16 cellular contexts compared by ENCODE assay signal in the genomic region with DNA sequence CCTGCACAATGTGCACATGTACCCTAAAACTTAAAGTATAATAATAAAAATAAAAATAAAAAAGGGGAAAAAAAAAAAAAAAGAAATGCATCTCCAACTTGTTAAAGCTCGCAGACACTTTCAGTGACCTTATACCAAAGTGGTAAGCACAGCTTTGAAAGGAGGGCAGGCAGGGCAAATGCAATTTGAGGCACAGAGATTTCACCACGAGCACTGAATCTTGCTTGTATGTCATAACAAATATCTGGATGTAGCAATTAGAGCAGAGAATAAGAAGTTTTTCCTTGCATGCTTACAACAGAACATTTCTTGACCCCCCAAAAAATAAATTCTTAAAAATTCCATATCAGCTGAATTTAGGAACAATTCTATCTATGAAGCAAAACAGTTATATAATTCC.
DNase-seq lines count a peak whose midpoint lies in the region; ATAC-seq and TF ChIP-seq lines count a peak whose summit lies in the region.
"Had no signal": no experiment of that assay in that cellular context is flagged by ENCODE, and none has a peak within 500 bp of the region (broad histone marks: within the 10 kb centered on the region; RNA-seq: fewer than 3 reads in every experiment).

No MANE protein-coding gene starts in this region.

- no peak for TF ChIP-seq EP300 in upper lobe of left lung (IDR thresholded peaks at IDR 0.05)

- no peak overlapping the region for H2AFZ ChIP-seq in GM23248

- DNase-seq in GM23248 (peak; percentile 40), adipocyte (ENCODE audit: low read depth) (peak; percentile 39), fibroblast of gingiva (ENCODE audit: low read depth) (peak; percentile 26), osteocyte (ENCODE audit: extremely low spot score, unreplicated experiment) (no peak), GM10266 (ENCODE audit: extremely low spot score) (no peak), upper lobe of left lung (no peak)
- DNase-seq: CD8-positive, alpha-beta T cell; COR-L47; DMS153; DMS79 treated with DMSO at 0.1 percent for 48 hours; EL; HCEC 1CT had no signal

- ATAC-seq in HG03460 (IDR thresholded peaks at IDR 0.05; ENCODE audit: unreplicated experiment) (no peak), GM21423 (IDR thresholded peaks at IDR 0.05; ENCODE audit: unreplicated experiment) (no peak), upper lobe of left lung (ENCODE audit: low FRiP score in 2 of 2) (no peak)
- ATAC-seq: CD8-positive, alpha-beta T cell had no signal

- H3F3A ChIP-seq in GM23248 (ENCODE audit: insufficient read depth), result peaks cover 92% of the 10 kb centered on the region

- no peak for TF ChIP-seq POLR2A in upper lobe of left lung (IDR thresholded peaks at IDR 0.05)

- H3K36me3 ChIP-seq in GM23248 (ENCODE audit: low read depth) (peaks cover 46% of the 10 kb centered on the region), adipocyte (ENCODE audit: control insufficient read depth, insufficient read depth, low read length, severe bottlenecking) (peaks cover 36% of the 10 kb centered on the region), upper lobe of left lung (no peaks in the 10 kb centered on the region)

- H3K27me3 Mint-ChIP-seq in osteocyte (ENCODE audit: unreplicated experiment), result no peaks in the 10 kb centered on the region

- H3K4me1 ChIP-seq in GM23248 (ENCODE audit: insufficient read depth) (peaks cover 66% of the 10 kb centered on the region), adipocyte (ENCODE audit: control insufficient read depth, insufficient read depth, low read length) (peaks cover 66% of the 10 kb centered on the region), upper lobe of left lung (peaks cover 0 to 11% (median 0%) of the 10 kb centered on the region in 4 donors)

- no peaks in the 10 kb centered on the region for H3K9me3 Mint-ChIP-seq in osteocyte (ENCODE audit: unreplicated experiment)
- H3K9me3 Mint-ChIP-seq: CD8-positive, alpha-beta T cell had no signal

- H3K27ac ChIP-seq in GM23248 (peak overlapping the region; percentile 92), upper lobe of left lung (no peak overlapping the region)
- H3K27ac ChIP-seq: HL-60 had no signal

- H3K27me3 ChIP-seq in GM23248 (replicated peaks; ENCODE audit: insufficient read depth), result no peaks in the 10 kb centered on the region
- H3K27me3 ChIP-seq in adipocyte (replicated peaks; ENCODE audit: control insufficient read depth, insufficient read depth, low read length), result no peaks in the 10 kb centered on the region
- H3K27me3 ChIP-seq in upper lobe of left lung, result no peaks in the 10 kb centered on the region

- no peaks in the 10 kb centered on the region for H3K9me3 ChIP-seq in GM23248 (ENCODE audit: low read depth)
- H3K9me3 ChIP-seq in adipocyte (ENCODE audit: control insufficient read depth, low read length), result no peaks in the 10 kb centered on the region
- H3K9me3 ChIP-seq in upper lobe of left lung, result no peaks in the 10 kb centered on the region

- no peaks in the 10 kb centered on the region for H4K20me1 ChIP-seq in GM23248 (ENCODE audit: insufficient read depth)

- peaks cover 32% of the 10 kb centered on the region for H3K36me3 Mint-ChIP-seq in osteocyte (ENCODE audit: unreplicated experiment)
- H3K36me3 Mint-ChIP-seq: CD14-positive monocyte; CD8-positive, alpha-beta T cell had no signal

- in situ Hi-C loops in GM23248 (cut with MboI), result no loop called here

- H3K9me2 ChIP-seq in GM23248 (ENCODE audit: insufficient read depth), result no peaks in the 10 kb centered on the region

- peaks cover 97% of the 10 kb centered on the region for H3K79me2 ChIP-seq in GM23248 (ENCODE audit: insufficient read depth)

- peak overlapping the region; percentile 83 for H3K4me2 ChIP-seq in GM23248 (ENCODE audit: unreplicated experiment)

- H3K4me3 Mint-ChIP-seq in osteocyte (ENCODE audit: unreplicated experiment), result no peak overlapping the region
- H3K4me3 Mint-ChIP-seq: CD14-positive monocyte; CD8-positive, alpha-beta T cell had no signal

- H3K4me3 ChIP-seq in GM23248 (no peak overlapping the region; the same call in 1 of the 2 replicates), adipocyte (ENCODE audit: low read length) (peak overlapping the region; percentile 70), upper lobe of left lung (no peak overlapping the region)

- H3K27ac Mint-ChIP-seq in osteocyte (ENCODE audit: unreplicated experiment), result peak overlapping the region; percentile 92
- H3K27ac Mint-ChIP-seq: CD14-positive monocyte; CD8-positive, alpha-beta T cell had no signal

- 83 to 86% methylated on average over 2 of the region's 2 CpGs for WGBS in GM23248 (ENCODE audit: low coverage in 1 of 2, low lambda C conversion rate in 2 of 2, missing lambda C conversion rate in 2 of 2), 2 experiments
- 74 to 75% methylated on average over 2 of the region's 2 CpGs for WGBS in upper lobe of left lung, 2 donors

- peaks cover 74% of the 10 kb centered on the region for H3K4me1 Mint-ChIP-seq in osteocyte (ENCODE audit: unreplicated experiment)

- peak overlapping the region; percentile 77 for H3K9ac ChIP-seq in GM23248
- peak overlapping the region; percentile 72 for H3K9ac ChIP-seq in adipocyte (ENCODE audit: low read length)

- no peak for TF ChIP-seq CTCF in osteocyte (IDR thresholded peaks at IDR 0.05)
- TF ChIP-seq CTCF in GM10266 (IDR thresholded peaks at IDR 0.05; ENCODE audit: control insufficient read depth, insufficient read depth, low read depth, missing control alignments), result no peak
- no peak for TF ChIP-seq CTCF in upper lobe of left lung (IDR thresholded peaks at IDR 0.05)

Comparison
In these comparisons a context has a peak if more than half of its experiments do, and no peak if none do; other contexts are left out.
1. DNase-seq: peak in GM23248 (single experiment), adipocyte (single experiment) and fibroblast of gingiva (single experiment); none in osteocyte (single experiment), GM10266 (single experiment) and upper lobe of left lung (0 of 2).